Comparison of ENCODE assay signal across 8 cellular contexts in genomic region chr17:28949185-28950016, GRCh38. TPM values are rescaled to one million over a fixed set of nuclear protein-coding genes. Genes with fewer than 3 reads are reported as not detected.
DNase-seq lines count a peak whose midpoint lies in the region; ATAC-seq and TF ChIP-seq lines count a peak whose summit lies in the region.

No MANE protein-coding gene starts in this region.

- H3K9ac ChIP-seq in skeletal muscle satellite cell (ENCODE audit: low read depth, low read length), result peak overlapping the region; percentile 89

- peak; percentile 44 for DNase-seq in DMS114 treated with DMSO at 0.1 percent for 48 hours (lab: John Stamatoyannopoulos, UW; ENCODE audit: unreplicated experiment)
- DNase-seq in LHCN-M2 (ENCODE audit: low read depth), result peak; percentile 45
- peak; percentile 20 for DNase-seq in T1000 (lab: John Stamatoyannopoulos, UW)

- no peak for TF ChIP-seq CTCF in brain (conservative IDR thresholded peaks at IDR 0.05)

- H3K27ac Mint-ChIP-seq in brain, result peak overlapping the region; percentile 97 to 99 (median 98)

- peak overlapping the region; percentile 96 to 99 (median 98) for H3K4me3 Mint-ChIP-seq in brain

- peaks cover 44% of the 10 kb centered on the region for H3K4me1 ChIP-seq in skeletal muscle satellite cell (ENCODE audit: control insufficient read depth, insufficient read depth, low read length)

- peaks cover 47% of the 10 kb centered on the region for H3K4me1 Mint-ChIP-seq in brain

- H3K4me3 ChIP-seq in iPS-18c (ENCODE audit: insufficient read depth, low read depth, low read length) (peak overlapping the region; percentile 88), skeletal muscle satellite cell (ENCODE audit: low read length) (peak overlapping the region; percentile 86)

- no peaks in the 10 kb centered on the region for H3K27me3 ChIP-seq in skeletal muscle satellite cell (ENCODE audit: control insufficient read depth, insufficient read depth, low read length)

- peaks cover 7% of the 10 kb centered on the region for H3K36me3 ChIP-seq in skeletal muscle satellite cell (ENCODE audit: insufficient read depth, low read length)

- H3K9me3 ChIP-seq in iPS-18c (ENCODE audit: control insufficient read depth, insufficient read depth, low read length), result no peaks in the 10 kb centered on the region
- H3K9me3 ChIP-seq in skeletal muscle satellite cell (replicated peaks; ENCODE audit: low read length), result no peaks in the 10 kb centered on the region

- H3K27me3 Mint-ChIP-seq in brain, result peaks cover 15% of the 10 kb centered on the region

- no peak for ATAC-seq in GM18868 (IDR thresholded peaks at IDR 0.05; ENCODE audit: unreplicated experiment)
- ATAC-seq in HG03108 (IDR thresholded peaks at IDR 0.05; ENCODE audit: unreplicated experiment), result no peak

- peaks cover 31% of the 10 kb centered on the region for H3K36me3 Mint-ChIP-seq in brain

- no peaks in the 10 kb centered on the region for H3K9me3 Mint-ChIP-seq in brain

- peak overlapping the region; percentile 85 for H3K4me2 ChIP-seq in skeletal muscle satellite cell (ENCODE audit: low read length)

RNA-seq across cellular contexts. Expression of gene PHF12, which starts 1.9 kb away (rescaled TPM):
- total RNA-seq in LHCN-M2 (2014; rRNA removed), result 28.2 and 29.0 TPM in 2 replicates
- polyA plus RNA-seq in LHCN-M2 (2012), result 12.9 TPM
- 43.1 TPM for polyA plus RNA-seq in brain (ENCODE audit: insufficient read depth, low read depth, low replicate concordance)
- 13.3 and 27.1 TPM in 2 replicates for total RNA-seq in skeletal muscle satellite cell (2012; rRNA removed)

RNA-seq across cellular contexts. Expression of gene DHRS13, which starts 46.5 kb away (rescaled TPM):
- total RNA-seq in LHCN-M2 (2014; rRNA removed), result 4.6 and 5.2 TPM in 2 replicates
- polyA plus RNA-seq in LHCN-M2 (2012), result 2.5 TPM
- polyA plus RNA-seq in brain (ENCODE audit: insufficient read depth, low read depth, low replicate concordance), result 34.5 TPM
- 3.8 and 4.6 TPM in 2 replicates for total RNA-seq in skeletal muscle satellite cell (2012; rRNA removed)

RNA-seq across cellular contexts. Expression of gene FLOT2, which starts 51.9 kb away (rescaled TPM):
- total RNA-seq in LHCN-M2 (2014; rRNA removed), result 23.7 and 31.6 TPM in 2 replicates
- polyA plus RNA-seq in LHCN-M2 (2012), result 62.1 TPM
- polyA plus RNA-seq in brain (ENCODE audit: insufficient read depth, low read depth, low replicate concordance), result 183 TPM
- total RNA-seq in skeletal muscle satellite cell (2012; rRNA removed), result 31.9 and 32.5 TPM in 2 replicates

RNA-seq across cellular contexts. Expression of gene SEZ6, which starts 56.4 kb away (rescaled TPM):
- not detected in 2 replicates for total RNA-seq in LHCN-M2 (2014; rRNA removed)
- polyA plus RNA-seq in LHCN-M2 (2012), result 0.10 TPM
- polyA plus RNA-seq in brain (ENCODE audit: insufficient read depth, low read depth, low replicate concordance), result 64.1 TPM
- total RNA-seq in skeletal muscle satellite cell (2012; rRNA removed), result under 0.01 TPM in 1 of 2 replicates, not detected in the other
